9 cellular contexts compared by ENCODE assay signal in the genomic region with DNA sequence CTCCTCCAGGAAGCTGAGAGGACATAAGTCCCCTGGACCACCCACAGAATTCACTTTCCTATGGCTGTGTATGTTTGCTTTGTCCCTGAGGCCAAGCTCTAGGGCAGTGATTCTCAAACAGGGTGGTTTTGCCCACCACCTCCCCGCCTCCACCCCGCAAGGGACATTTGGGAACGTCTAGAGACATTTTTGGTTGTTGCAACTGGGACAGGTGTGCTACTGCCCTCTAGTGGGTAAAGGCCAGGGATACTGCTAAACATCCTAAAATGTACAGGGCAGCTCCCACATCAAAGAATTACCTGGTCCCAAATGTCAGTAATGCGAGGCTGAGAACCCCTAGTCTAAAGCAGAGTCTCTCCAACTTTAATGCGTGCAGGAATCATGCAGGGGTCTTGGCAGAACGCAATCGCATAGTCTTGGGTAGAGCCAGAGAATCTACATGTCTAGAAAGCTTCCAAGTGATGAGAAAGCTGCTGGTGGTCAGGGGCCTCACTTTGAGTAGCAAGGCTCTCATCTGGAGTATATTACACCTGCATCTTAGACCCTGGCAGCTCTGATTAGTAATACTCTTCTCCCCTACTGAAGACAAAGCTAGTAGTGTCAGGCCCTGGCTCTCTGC. TPM values are rescaled to one million over a fixed set of nuclear protein-coding genes. Genes with fewer than 3 reads are reported as not detected.
A peak's percentile ranks its signal among the peaks of the same experiment; 100 is the strongest.
DNase-seq lines count a peak whose midpoint lies in the region; ATAC-seq, FAIRE-seq and TF ChIP-seq lines count a peak whose summit lies in the region.
"Had no signal": no experiment of that assay in that cellular context is flagged by ENCODE, and none has a peak within 500 bp of the region (broad histone marks: within the 10 kb centered on the region; RNA-seq: fewer than 3 reads in every experiment).

No MANE protein-coding gene starts in this region.

- H3K9me3 ChIP-seq in astrocyte (ENCODE audit: insufficient read depth, low read depth, low read length), result no peaks in the 10 kb centered on the region

- peak; percentile 74 for DNase-seq in GM03348 (ENCODE audit: low spot score)
- DNase-seq in M059J (ENCODE audit: low read depth), result peak; percentile 79
- peak in 4 of 5 experiments; percentile 22 to 66 (median 26) for DNase-seq in T-helper 2 cell
- no peak for DNase-seq in astrocyte (ENCODE audit: low read depth)
- peak in 34 of 51 donors; percentile 9 to 68 (median 29) for DNase-seq in hypothalamus (lab: John Stamatoyannopoulos, UW)
- DNase-seq in stimulated activated CD4-positive, alpha-beta T cell treated with anti-CD3 and anti-CD28 coated beads, Interleukin-15, amount 100 ng/mL, for 48 hours (ENCODE audit: low read depth in 2 of 2), result peak; percentile 41 to 54
- DNase-seq in cortex of kidney (lab: John Stamatoyannopoulos, UW), result no peak

- no peak overlapping the region for H2AFZ ChIP-seq in astrocyte (ENCODE audit: low read depth, low read length)

- no peak overlapping the region for H3K27ac Mint-ChIP-seq in astrocyte (ENCODE audit: unreplicated experiment)

- peaks cover 10% of the 10 kb centered on the region for H3K36me3 Mint-ChIP-seq in astrocyte (ENCODE audit: low read depth, unreplicated experiment)

- H4K20me1 ChIP-seq in astrocyte (ENCODE audit: insufficient read depth, low read length), result no peaks in the 10 kb centered on the region

- no peaks in the 10 kb centered on the region for H3K79me2 ChIP-seq in astrocyte (ENCODE audit: insufficient read depth, low read length)

- no peak overlapping the region for H3K4me2 ChIP-seq in astrocyte (ENCODE audit: low read length)

- TF ChIP-seq CTCF in astrocyte (IDR thresholded peaks at IDR 0.05; ENCODE audit: insufficient read depth, low read depth, low read length), result peak; percentile 66

- H3K9ac ChIP-seq in astrocyte (ENCODE audit: low read length), result no peak overlapping the region

- peaks cover 3% of the 10 kb centered on the region for H3K9me3 Mint-ChIP-seq in astrocyte (ENCODE audit: unreplicated experiment)

- H3K27me3 ChIP-seq in astrocyte (ENCODE audit: insufficient read depth, low read length), result peaks cover 29% of the 10 kb centered on the region

- H3K4me3 Mint-ChIP-seq in astrocyte (ENCODE audit: unreplicated experiment), result no peak overlapping the region

- FAIRE-seq in astrocyte (lab: Jason Lieb, UNC), result no peak

- no peak for ATAC-seq in GM18870 (IDR thresholded peaks at IDR 0.05; ENCODE audit: unreplicated experiment)

- H3K4me1 Mint-ChIP-seq in astrocyte (ENCODE audit: low read depth, unreplicated experiment), result peaks cover under 1% of the 10 kb centered on the region

- no peak overlapping the region for H3K4me3 ChIP-seq in astrocyte (ENCODE audit: insufficient read depth, low read depth, low read length)

- H3K27ac ChIP-seq in astrocyte (ENCODE audit: low read depth, low read length), result no peak overlapping the region
- H3K27ac ChIP-seq: epithelial cell of prostate had no signal

- peaks cover 6% of the 10 kb centered on the region for H3K4me1 ChIP-seq in astrocyte (ENCODE audit: insufficient read depth, low read length)

- no peaks in the 10 kb centered on the region for H3K36me3 ChIP-seq in astrocyte (ENCODE audit: insufficient read depth, low read length)

- peaks cover 20% of the 10 kb centered on the region for H3K27me3 Mint-ChIP-seq in astrocyte (ENCODE audit: low read depth, unreplicated experiment)

RNA-seq across cellular contexts. Expression of a gene that starts 5.1 kb away (rescaled TPM):
- 0.34 and 1.5 TPM in 2 replicates for total RNA-seq in M059J (2014; rRNA removed; shearing (Covaris generic))
- 2.2 and 2.3 TPM in 2 replicates for total RNA-seq in astrocyte

RNA-seq across cellular contexts. Expression of a gene that starts 19.1 kb away (rescaled TPM):
- not detected in 2 replicates for total RNA-seq in M059J (2014; rRNA removed; shearing (Covaris generic))
- not detected in 2 replicates for total RNA-seq in astrocyte

RNA-seq across cellular contexts. Expression of a gene that starts 28.4 kb away (rescaled TPM):
- total RNA-seq in M059J (2014; rRNA removed; shearing (Covaris generic)), result not detected in 2 replicates
- total RNA-seq in astrocyte, result not detected in 2 replicates

Comparison
In these comparisons a context has a peak if more than half of its experiments do, and no peak if none do; other contexts are left out.
1. DNase-seq: peak in GM03348 (single experiment), M059J (single experiment), T-helper 2 cell (4 of 5), hypothalamus (34 of 51) and stimulated activated CD4-positive, alpha-beta T cell treated with anti-CD3 and anti-CD28 coated beads, Interleukin-15, amount 100 ng/mL, for 48 hours (2 of 2); none in astrocyte (single experiment) and cortex of kidney (single experiment).